ENCODE assay signal across 8 cellular contexts in genomic region chr9:113578877-113579269, GRCh38.
DNase-seq lines count a peak whose midpoint lies in the region; ATAC-seq and TF ChIP-seq lines count a peak whose summit lies in the region.

No MANE protein-coding gene starts in this region.

- H3K36me3 ChIP-seq in Panc1 (ENCODE audit: control insufficient read depth, insufficient read depth, low read length), result no peaks in the 10 kb centered on the region

- no peak overlapping the region for H3K4me3 Mint-ChIP-seq in mesothelial cell of epicardium

- TF ChIP-seq CTCF in Panc1 (IDR thresholded peaks at IDR 0.05), result no peak
- TF ChIP-seq CTCF in foreskin keratinocyte (conservative IDR thresholded peaks at IDR 0.05), result no peak
- TF ChIP-seq CTCF in mesothelial cell of epicardium (IDR thresholded peaks at IDR 0.05; ENCODE audit: unreplicated experiment), result no peak

- POLR2A ChIA-PET in Panc1 (lab: Charles Lee), result interaction anchor here (0.6 kb wide), 1 partner anchor 11 kb away, joined by 3 read pairs; no protein-coding TSS in a partner anchor

- H3K27me3 ChIP-seq in Panc1 (ENCODE audit: control insufficient read depth, insufficient read depth, low read length), result no peaks in the 10 kb centered on the region
- no peaks in the 10 kb centered on the region for H3K27me3 ChIP-seq in foreskin keratinocyte

- no TSS peak for BruUV-seq in Panc1 (replicated peaks; lab: Mats Ljungman, UMichigan)

- intact Hi-C loops in Panc1 (cut with micrococcal nuclease; ENCODE audit: unreplicated experiment), result no loop called here

- H3K4me1 ChIP-seq in Panc1 (ENCODE audit: control insufficient read depth, insufficient read depth, low read length) (peaks cover 16% of the 10 kb centered on the region), foreskin keratinocyte (peaks cover 51% of the 10 kb centered on the region)

- H3K27ac ChIP-seq in Panc1 (ENCODE audit: low read length) (no peak overlapping the region), foreskin keratinocyte (no peak overlapping the region)

- no peaks in the 10 kb centered on the region for H3K9me3 ChIP-seq in Panc1 (ENCODE audit: control insufficient read depth, insufficient read depth, low read depth, low read length)

- H3K27me3 Mint-ChIP-seq in mesothelial cell of epicardium (ENCODE audit: low read depth), result no peaks in the 10 kb centered on the region

- ATAC-seq in HG03060 (IDR thresholded peaks at IDR 0.05; ENCODE audit: low read depth, unreplicated experiment), result peak; percentile 40
- ATAC-seq in Panc1, result peak; percentile 71
- peak; percentile 74 for ATAC-seq in foreskin keratinocyte

- no peaks in the 10 kb centered on the region for H3K9me3 Mint-ChIP-seq in mesothelial cell of epicardium

- H3K4me1 Mint-ChIP-seq in mesothelial cell of epicardium, result peaks cover 16% of the 10 kb centered on the region

- CTCF ChIA-PET in Panc1 (lab: Charles Lee), result interaction anchor here (1.0 to 1.3 kb wide), 2 partner anchors 13 to 127 kb away, joined by 3 to 6 read pairs; no protein-coding TSS in a partner anchor

- no peak overlapping the region for H3K27ac Mint-ChIP-seq in mesothelial cell of epicardium

- H3K36me3 Mint-ChIP-seq in mesothelial cell of epicardium, result no peaks in the 10 kb centered on the region

- in situ Hi-C loops in Panc1 (cut with HindIII; ENCODE audit: low pct_unique_long_range_greater_than_20kb, low sequenced_read_pairs), result no loop called here

- DNase-seq in NCI-H2029 (lab: John Stamatoyannopoulos, UW) (peak; percentile 44), NCI-H2029 treated with DMSO at 0.1 percent for 48 hours (lab: John Stamatoyannopoulos, UW) (no peak), Panc1 (ENCODE audit: low read depth, low spot score) (peak; percentile 38), foreskin keratinocyte (peak; percentile 66 to 85), mesothelial cell of epicardium (ENCODE audit: low spot score in 2 of 2, unreplicated experiment in 2 of 2) (no peak)
- DNase-seq in activated T-cell treated with anti-CD3 and anti-CD28 coated beads, Interleukin-2, amount 50 U/mL, for 48 hours, result peak; percentile 90
- peak; percentile 38 to 57 for DNase-seq in stimulated activated CD4-positive, alpha-beta T cell treated with anti-CD3 and anti-CD28 coated beads, Interleukin-1b, Interleukin-23, amount 100 ng/mL, for 1 hour (ENCODE audit: low read depth in 2 of 2)

- no peak overlapping the region for H3K4me3 ChIP-seq in Panc1 (ENCODE audit: low read depth in 2 of 2, low read length in 2 of 2)

Comparison
In these comparisons a context has a peak if more than half of its experiments do, and no peak if none do; other contexts are left out.
1. DNase-seq: peak in NCI-H2029 (single experiment), Panc1 (single experiment), activated T-cell treated with anti-CD3 and anti-CD28 coated beads, Interleukin-2, amount 50 U/mL, for 48 hours (2 of 2), foreskin keratinocyte (2 of 2) and stimulated activated CD4-positive, alpha-beta T cell treated with anti-CD3 and anti-CD28 coated beads, Interleukin-1b, Interleukin-23, amount 100 ng/mL, for 1 hour (2 of 2); none in NCI-H2029 treated with DMSO at 0.1 percent for 48 hours (single experiment) and mesothelial cell of epicardium (0 of 2).
2. Peak in every context shown above with its lines, with median percentiles within 50 percentile points of each other: ATAC-seq.